ENCODE assay signal across 22 cellular contexts in genomic region chr11:36751251-36751839, GRCh38.
"Had no signal": no experiment of that assay in that cellular context is flagged by ENCODE, and none has a peak within 500 bp of the region (broad histone marks: within the 10 kb centered on the region; RNA-seq: fewer than 3 reads in every experiment).

No MANE protein-coding gene starts in this region.

- H3K27me3 ChIP-seq: adrenal gland had no signal

- H3K36me3 ChIP-seq: adrenal gland, breast epithelium had no signal

- H3K27ac Mint-ChIP-seq: activated CD4-positive, alpha-beta memory T cell treated with anti-CD3 and anti-CD28 coated beads, Interleukin-2, amount 10 ng/mL, durations not matched to agents 7 days and 5 days; activated naive CD8-positive, alpha-beta T cell treated with anti-CD3 and anti-CD28 coated beads, Interleukin-2, amount 10 ng/mL, durations not matched to agents 7 days and 5 days; IgD-negative memory B cell had no signal

- H3K4me1 ChIP-seq: adrenal gland, breast epithelium had no signal

- H3K4me3 Mint-ChIP-seq: activated CD4-positive, alpha-beta memory T cell treated with anti-CD3 and anti-CD28 coated beads, Interleukin-2, amount 10 ng/mL, durations not matched to agents 7 days and 5 days; activated naive CD8-positive, alpha-beta T cell treated with anti-CD3 and anti-CD28 coated beads, Interleukin-2, amount 10 ng/mL, durations not matched to agents 7 days and 5 days; IgD-negative memory B cell had no signal

- H3K36me3 Mint-ChIP-seq: activated naive CD8-positive, alpha-beta T cell treated with anti-CD3 and anti-CD28 coated beads, Interleukin-2, amount 10 ng/mL, durations not matched to agents 7 days and 5 days had no signal

- H3K9me3 Mint-ChIP-seq: activated CD4-positive, alpha-beta memory T cell treated with anti-CD3 and anti-CD28 coated beads, Interleukin-2, amount 10 ng/mL, durations not matched to agents 7 days and 5 days; activated naive CD8-positive, alpha-beta T cell treated with anti-CD3 and anti-CD28 coated beads, Interleukin-2, amount 10 ng/mL, durations not matched to agents 7 days and 5 days; IgD-negative memory B cell had no signal

- H3K4me1 Mint-ChIP-seq: activated CD4-positive, alpha-beta memory T cell treated with anti-CD3 and anti-CD28 coated beads, Interleukin-2, amount 10 ng/mL, durations not matched to agents 7 days and 5 days had no signal

- DNase-seq: activated CD4-positive, alpha-beta memory T cell treated with anti-CD3 and anti-CD28 coated beads, Interleukin-2, amount 10 ng/mL, durations not matched to agents 7 days and 5 days; activated CD4-positive, alpha-beta T cell treated with anti-CD3 and anti-CD28 coated beads, Interleukin-2, amount 50 U/mL, for 1 hour; activated CD4-positive, CD25-positive, alpha-beta regulatory T cell; activated naive CD4-positive, alpha-beta T cell treated with anti-CD3 and anti-CD28 coated beads, Interleukin-2, amount 50 U/mL, for 16 hours; activated naive CD8-positive, alpha-beta T cell treated with anti-CD3 and anti-CD28 coated beads, Interleukin-2, amount 10 ng/mL, durations not matched to agents 7 days and 5 days; activated T-cell treated with anti-CD3 and anti-CD28 coated beads for 4 hours; adrenal gland; aorta; caudate nucleus; KG1; NCI-H1048; NCI-H1930; NCI-H2171; NCI-H345; NCI-H510A; NCI-H526 treated with DMSO at 0.1 percent for 48 hours; NCI-H82; SHP77 treated with DMSO at 0.1 percent for 48 hours; T-helper 1 cell had no signal

- H3K9me3 ChIP-seq: adrenal gland, breast epithelium had no signal

- H3K27ac ChIP-seq: adrenal gland, breast epithelium, VCaP had no signal

- H3K4me3 ChIP-seq: adrenal gland, breast epithelium had no signal
